Comparison of ENCODE assay signal across 1 cellular context in genomic region chr19:37654525-37654832, GRCh38.
TF ChIP-seq lines count a peak whose summit lies in the region.

No MANE protein-coding gene starts in this region.

TF ChIP-seq in HCT116, 20 proteins besides CTCF, POLR2A, EP300 and RAD21 (continued from another document):
- TF ChIP-seq, protein P1, sequence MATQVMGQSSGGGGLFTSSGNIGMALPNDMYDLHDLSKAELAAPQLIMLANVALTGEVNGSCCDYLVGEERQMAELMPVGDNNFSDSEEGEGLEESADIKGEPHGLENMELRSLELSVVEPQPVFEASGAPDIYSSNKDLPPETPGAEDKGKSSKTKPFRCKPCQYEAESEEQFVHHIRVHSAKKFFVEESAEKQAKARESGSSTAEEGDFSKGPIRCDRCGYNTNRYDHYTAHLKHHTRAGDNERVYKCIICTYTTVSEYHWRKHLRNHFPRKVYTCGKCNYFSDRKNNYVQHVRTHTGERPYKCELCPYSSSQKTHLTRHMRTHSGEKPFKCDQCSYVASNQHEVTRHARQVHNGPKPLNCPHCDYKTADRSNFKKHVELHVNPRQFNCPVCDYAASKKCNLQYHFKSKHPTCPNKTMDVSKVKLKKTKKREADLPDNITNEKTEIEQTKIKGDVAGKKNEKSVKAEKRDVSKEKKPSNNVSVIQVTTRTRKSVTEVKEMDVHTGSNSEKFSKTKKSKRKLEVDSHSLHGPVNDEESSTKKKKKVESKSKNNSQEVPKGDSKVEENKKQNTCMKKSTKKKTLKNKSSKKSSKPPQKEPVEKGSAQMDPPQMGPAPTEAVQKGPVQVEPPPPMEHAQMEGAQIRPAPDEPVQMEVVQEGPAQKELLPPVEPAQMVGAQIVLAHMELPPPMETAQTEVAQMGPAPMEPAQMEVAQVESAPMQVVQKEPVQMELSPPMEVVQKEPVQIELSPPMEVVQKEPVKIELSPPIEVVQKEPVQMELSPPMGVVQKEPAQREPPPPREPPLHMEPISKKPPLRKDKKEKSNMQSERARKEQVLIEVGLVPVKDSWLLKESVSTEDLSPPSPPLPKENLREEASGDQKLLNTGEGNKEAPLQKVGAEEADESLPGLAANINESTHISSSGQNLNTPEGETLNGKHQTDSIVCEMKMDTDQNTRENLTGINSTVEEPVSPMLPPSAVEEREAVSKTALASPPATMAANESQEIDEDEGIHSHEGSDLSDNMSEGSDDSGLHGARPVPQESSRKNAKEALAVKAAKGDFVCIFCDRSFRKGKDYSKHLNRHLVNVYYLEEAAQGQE (IDR thresholded peaks at IDR 0.05; ENCODE audit: low read depth), result no peak
- no peak for TF ChIP-seq MAX (IDR thresholded peaks at IDR 0.05)
- no peak for TF ChIP-seq TCF7L2 (IDR thresholded peaks at IDR 0.05; ENCODE audit: borderline replicate concordance, extremely low read depth, insufficient read depth, insufficient read length)
- TF ChIP-seq FOSL1 (IDR thresholded peaks at IDR 0.05; ENCODE audit: low read depth), result no peak
- TF ChIP-seq EGR1 (IDR thresholded peaks at IDR 0.05; ENCODE audit: low read depth), result no peak
- no peak for TF ChIP-seq ZFX (IDR thresholded peaks at IDR 0.05)
- no peak for TF ChIP-seq JUND (IDR thresholded peaks at IDR 0.05)
- no peak for TF ChIP-seq SRF (IDR thresholded peaks at IDR 0.05; ENCODE audit: low read depth)
- TF ChIP-seq CBX3 (IDR thresholded peaks at IDR 0.05; ENCODE audit: low read depth), result no peak
